Comparison of ENCODE assay signal across 13 cellular contexts in the genomic region with DNA sequence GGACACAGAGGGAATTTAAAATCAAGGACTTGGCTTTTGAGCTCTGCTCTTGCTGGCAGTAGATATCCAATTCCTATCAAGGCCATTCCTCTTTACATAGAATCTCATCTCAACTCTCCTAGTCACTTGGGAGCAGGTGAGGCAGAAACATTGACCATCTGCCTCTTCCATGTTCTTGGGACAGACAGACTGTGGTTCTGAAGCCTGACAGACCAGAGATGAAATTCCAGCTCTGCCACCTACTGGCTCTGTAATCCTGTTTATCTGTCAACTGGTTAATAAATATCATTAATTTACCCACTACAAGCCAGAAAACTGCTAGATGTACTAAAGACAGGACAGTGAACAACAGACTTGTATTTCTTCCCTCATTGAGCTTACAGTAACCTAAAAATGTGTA.
DNase-seq lines count a peak whose midpoint lies in the region; ATAC-seq and TF ChIP-seq lines count a peak whose summit lies in the region.
"Had no signal": no experiment of that assay in that cellular context is flagged by ENCODE, and none has a peak within 500 bp of the region (broad histone marks: within the 10 kb centered on the region; RNA-seq: fewer than 3 reads in every experiment).

No MANE protein-coding gene starts in this region.

- H3K4me1 ChIP-seq in left ventricle myocardium inferior (no peaks in the 10 kb centered on the region), RWPE2 (ENCODE audit: insufficient read depth, poor library complexity, severe bottlenecking) (no peaks in the 10 kb centered on the region)
- H3K4me1 ChIP-seq: heart left ventricle, prostate gland had no signal

- POLR2A ChIA-PET in naive thymus-derived CD8-positive, alpha-beta T cell (lab: Charles Lee), result no interaction called here

- H3K27me3 Mint-ChIP-seq in naive thymus-derived CD8-positive, alpha-beta T cell, result no peaks in the 10 kb centered on the region
- H3K27me3 Mint-ChIP-seq: activated CD4-positive, alpha-beta memory T cell treated with anti-CD3 and anti-CD28 coated beads, Interleukin-2, amount 10 ng/mL, durations not matched to agents 7 days and 5 days; memory B cell had no signal

- H3K9me3 ChIP-seq in left ventricle myocardium inferior (replicated peaks), result no peaks in the 10 kb centered on the region
- no peaks in the 10 kb centered on the region for H3K9me3 ChIP-seq in RWPE2 (ENCODE audit: severe bottlenecking)
- H3K9me3 ChIP-seq: heart left ventricle, prostate gland had no signal

- ATAC-seq in Right ventricle myocardium inferior, result no peak
- ATAC-seq in RWPE2 (ENCODE audit: low read depth), result peak; percentile 72
- ATAC-seq in naive thymus-derived CD8-positive, alpha-beta T cell, result no peak
- ATAC-seq: heart left ventricle had no signal

- no peaks in the 10 kb centered on the region for H3K36me3 Mint-ChIP-seq in naive thymus-derived CD8-positive, alpha-beta T cell
- H3K36me3 Mint-ChIP-seq: memory B cell had no signal

- H3K9me3 Mint-ChIP-seq in naive thymus-derived CD8-positive, alpha-beta T cell, result peaks cover 0 to 10% (median 0%) of the 10 kb centered on the region in 9 donors
- H3K9me3 Mint-ChIP-seq: activated CD4-positive, alpha-beta memory T cell treated with anti-CD3 and anti-CD28 coated beads, Interleukin-2, amount 10 ng/mL, durations not matched to agents 7 days and 5 days had no signal

- TF ChIP-seq CTCF in left ventricle myocardium inferior (IDR thresholded peaks at IDR 0.05; ENCODE audit: borderline replicate concordance), result peak; percentile 33
- peak; percentile 73 for TF ChIP-seq CTCF in RWPE2 (IDR thresholded peaks at IDR 0.05; ENCODE audit: poor library complexity, severe bottlenecking)
- peak; percentile 27 for TF ChIP-seq CTCF in fibroblast of the aortic adventitia (IDR thresholded peaks at IDR 0.05; ENCODE audit: insufficient read depth, low read length)

- H3K4me3 ChIP-seq in left ventricle myocardium inferior, result no peak overlapping the region
- no peak overlapping the region for H3K4me3 ChIP-seq in RWPE2 (ENCODE audit: severe bottlenecking)
- no peak overlapping the region for H3K4me3 ChIP-seq in fibroblast of the aortic adventitia (ENCODE audit: low read depth, low read length)
- H3K4me3 ChIP-seq: heart left ventricle, prostate gland had no signal

- H3K4me3 Mint-ChIP-seq in naive thymus-derived CD8-positive, alpha-beta T cell, result no peak overlapping the region
- H3K4me3 Mint-ChIP-seq: activated CD4-positive, alpha-beta memory T cell treated with anti-CD3 and anti-CD28 coated beads, Interleukin-2, amount 10 ng/mL, durations not matched to agents 7 days and 5 days; memory B cell had no signal

- H3K27ac ChIP-seq in left ventricle myocardium inferior (replicated peaks), result no peak overlapping the region
- H3K27ac ChIP-seq in RWPE2 (ENCODE audit: poor library complexity, severe bottlenecking), result no peak overlapping the region
- H3K27ac ChIP-seq: heart left ventricle, prostate gland had no signal

- no peaks in the 10 kb centered on the region for H3K4me1 Mint-ChIP-seq in naive thymus-derived CD8-positive, alpha-beta T cell
- H3K4me1 Mint-ChIP-seq: activated CD4-positive, alpha-beta memory T cell treated with anti-CD3 and anti-CD28 coated beads, Interleukin-2, amount 10 ng/mL, durations not matched to agents 7 days and 5 days; memory B cell had no signal

- intact Hi-C loops in left ventricle myocardium inferior (cut with micrococcal nuclease), result no loop called here
- intact Hi-C loops in Right ventricle myocardium inferior (cut with DNase I), result no loop called here

- no peak overlapping the region for H3K27ac Mint-ChIP-seq in naive thymus-derived CD8-positive, alpha-beta T cell
- H3K27ac Mint-ChIP-seq: activated CD4-positive, alpha-beta memory T cell treated with anti-CD3 and anti-CD28 coated beads, Interleukin-2, amount 10 ng/mL, durations not matched to agents 7 days and 5 days; memory B cell had no signal

- H3K27me3 ChIP-seq in left ventricle myocardium inferior (ENCODE audit: low read depth) (no peaks in the 10 kb centered on the region), RWPE2 (ENCODE audit: insufficient read depth, poor library complexity, severe bottlenecking) (no peaks in the 10 kb centered on the region)
- H3K27me3 ChIP-seq: heart left ventricle had no signal

- no peaks in the 10 kb centered on the region for H3K36me3 ChIP-seq in left ventricle myocardium inferior
- H3K36me3 ChIP-seq in RWPE2 (ENCODE audit: low read depth), result no peaks in the 10 kb centered on the region
- H3K36me3 ChIP-seq: heart left ventricle, prostate gland had no signal

- DNase-seq in left ventricle myocardium inferior (no peak), Right ventricle myocardium inferior (ENCODE audit: missing footprints) (no peak), RWPE2 (ENCODE audit: low spot score) (no peak), fibroblast of the aortic adventitia (ENCODE audit: low read depth) (peak; percentile 27), dermis blood vessel endothelial cell (no peak), DMS153 treated with DMSO at 0.1 percent for 48 hours (lab: John Stamatoyannopoulos, UW; ENCODE audit: unreplicated experiment) (no peak)
- DNase-seq in naive thymus-derived CD8-positive, alpha-beta T cell, result no peak
- no peak for DNase-seq in NK-92 treated with Interleukin-12 subunit alpha and Interleukin-12 subunit beta, amount 100 ng/mL, for 24 hours (lab: John Stamatoyannopoulos, UW)
- DNase-seq: activated CD4-positive, alpha-beta memory T cell treated with anti-CD3 and anti-CD28 coated beads, Interleukin-2, amount 10 ng/mL, durations not matched to agents 7 days and 5 days; activated naive CD4-positive, alpha-beta T cell treated with Interleukin-2 at 50 U/mL for 16 hours; heart left ventricle had no signal
